8 cellular contexts compared by ENCODE assay signal in genomic region chr6:149648148-149649145, GRCh38. TPM values are rescaled to one million over a fixed set of nuclear protein-coding genes. Genes with fewer than 3 reads are reported as not detected.
DNase-seq lines count a peak whose midpoint lies in the region; TF ChIP-seq lines count a peak whose summit lies in the region.

KATNA1 (minus strand) TSS chr6:149648714; CDS start chr6:149638547, 10,167 bp downstream.

- CTCF ChIA-PET in activated CD8-positive, alpha-beta memory T cell treated with anti-CD3 and anti-CD28 coated beads for 36 hours (lab: Charles Lee) = interaction anchor here (0.8 kb wide), 1 partner anchor 60 kb away, joined by 4 read pairs; no protein-coding TSS in a partner anchor

- peak within 1 kb of the TSS; percentile 79 for H3K27ac ChIP-seq in effector memory CD4-positive, alpha-beta T cell (ENCODE audit: insufficient read depth, low read length, poor library complexity, severe bottlenecking)

- no peak for TF ChIP-seq CTCF in GM20000 (IDR thresholded peaks at IDR 0.05; ENCODE audit: extremely low read depth, missing control alignments)

- peak within 1 kb of the TSS; percentile 81 for H3K4me3 ChIP-seq in effector memory CD4-positive, alpha-beta T cell (ENCODE audit: insufficient read depth, low read depth, low read length, poor library complexity, severe bottlenecking)

- POLR2A ChIA-PET in activated CD8-positive, alpha-beta memory T cell treated with anti-CD3 and anti-CD28 coated beads for 36 hours (lab: Charles Lee) = interaction anchor here (0.5 to 1.5 kb wide), 3 partner anchors 21 to 104 kb away, joined by 3 to 6 read pairs (median 5); no protein-coding TSS in a partner anchor

- DNase-seq in COLO668 (lab: John Stamatoyannopoulos, UW; ENCODE audit: unreplicated experiment) (peak; percentile 92), GM20000 (ENCODE audit: low spot score) (peak; percentile 95), HS-5 (ENCODE audit: low read depth) (peak; percentile 69), NK-92 (lab: John Stamatoyannopoulos, UW; ENCODE audit: unreplicated experiment) (peak; percentile 27), medulla oblongata (ENCODE audit: extremely low spot score) (peak; percentile 86)
- DNase-seq in effector memory CD4-positive, alpha-beta T cell = peak; percentile 77 to 83 (median 81)
- DNase-seq in stimulated activated CD4-positive, alpha-beta T cell treated with anti-CD3 and anti-CD28 coated beads, TNF-alpha, amount 100 ng/mL, for 48 hours (ENCODE audit: low read depth in 3 of 3) = peak; percentile 82 to 84 (median 83)

- H3K4me1 ChIP-seq in effector memory CD4-positive, alpha-beta T cell (ENCODE audit: control insufficient read depth, insufficient read depth, low read length, poor library complexity, severe bottlenecking) = peaks cover 6% of the 10 kb centered on the region

- no peaks in the 10 kb centered on the region for H3K36me3 ChIP-seq in effector memory CD4-positive, alpha-beta T cell (ENCODE audit: control insufficient read depth, insufficient read depth, low read length)

- H3K27me3 ChIP-seq in effector memory CD4-positive, alpha-beta T cell (replicated peaks; ENCODE audit: control insufficient read depth, insufficient read depth, low read length, poor library complexity, severe bottlenecking) = no peaks in the 10 kb centered on the region

- H3K9me3 ChIP-seq in effector memory CD4-positive, alpha-beta T cell (ENCODE audit: control insufficient read depth, low read length) = no peaks in the 10 kb centered on the region

RNA-seq across cellular contexts. Expression of gene KATNA1, which starts in this region (rescaled TPM):
- 10 to 100 TPM; 20.6 to 20.7 TPM for total RNA-seq in activated CD8-positive, alpha-beta memory T cell treated with anti-CD3 and anti-CD28 coated beads for 36 hours

Comparison
In these comparisons a context has a peak if more than half of its experiments do, and no peak if none do; other contexts are left out.
1. Peak in every context shown above with its lines: DNase-seq, H3K4me3 ChIP-seq and H3K27ac ChIP-seq.
2. DNase-seq: peak in every context shown above with its lines; median percentile 95 in GM20000; 92 in COLO668; 86 in medulla oblongata; 83 in stimulated activated CD4-positive, alpha-beta T cell treated with anti-CD3 and anti-CD28 coated beads, TNF-alpha, amount 100 ng/mL, for 48 hours; 81 in effector memory CD4-positive, alpha-beta T cell; 69 in HS-5; 27 in NK-92.